In the genomic region with DNA sequence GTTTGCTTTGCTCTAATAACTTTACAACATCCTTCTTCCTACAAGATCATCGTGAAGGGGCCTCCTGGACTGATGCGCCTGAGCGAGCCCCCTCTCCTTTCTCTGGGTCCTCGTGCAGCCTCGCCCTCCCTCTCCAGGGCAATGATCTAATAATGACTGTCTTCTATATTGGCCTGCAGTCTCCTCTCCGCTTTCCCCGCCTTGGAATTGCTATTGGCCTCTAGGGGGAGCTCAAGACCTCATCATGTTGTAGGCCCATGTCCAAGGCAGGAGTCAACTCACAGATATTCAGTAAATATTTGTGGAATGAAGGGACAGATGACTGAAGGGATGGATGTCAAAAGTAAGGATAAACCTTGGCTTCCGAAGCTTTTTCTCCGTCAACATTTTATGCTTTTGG, we compare ENCODE assay signal across 8 cellular contexts.
A peak's percentile ranks its signal among the peaks of the same experiment; 100 is the strongest.
DNase-seq lines count a peak whose midpoint lies in the region; ATAC-seq, FAIRE-seq and TF ChIP-seq lines count a peak whose summit lies in the region.

No MANE protein-coding gene starts in this region.

- TF ChIP-seq CTCF in BJ (IDR thresholded peaks at IDR 0.05; ENCODE audit: insufficient read depth, low read depth, low read length) (peak; percentile 28), HEK293 (tag by site-specific recombination; IDR thresholded peaks at IDR 0.05) (no peak), astrocyte of the cerebellum (IDR thresholded peaks at IDR 0.05; ENCODE audit: low read depth, low read length, missing control alignments) (peak; percentile 73)

- no peak for ATAC-seq in HG03520 (IDR thresholded peaks at IDR 0.05; ENCODE audit: unreplicated experiment)

- H3K36me3 ChIP-seq in BJ (ENCODE audit: control insufficient read depth, insufficient read depth, low read length) = no peaks in the 10 kb centered on the region
- no peaks in the 10 kb centered on the region for H3K36me3 ChIP-seq in HEK293 (ENCODE audit: control insufficient read depth in 2 of 2, insufficient read depth in 1 of 2, low read length in 2 of 2)

- in situ Hi-C loops in astrocyte of the cerebellum (cut with HindIII; ENCODE audit: low sequenced_read_pairs) = no loop called here

- POLR2A ChIA-PET in BJ (lab: Charles Lee) (no interaction called here), HEK293 (lab: Yijun Ruan, JAX) (no interaction called here)

- H3K27me3 ChIP-seq in BJ (ENCODE audit: control insufficient read depth, insufficient read depth, low read length) = no peaks in the 10 kb centered on the region

- CTCF ChIA-PET in BJ (lab: Yijun Ruan, JAX) (no interaction called here), HEK293 (lab: Yijun Ruan, JAX) (interaction anchor here (0.6 to 1.3 kb wide), 7 partner anchors 20 to 1873 kb away, joined by 3 to 4 read pairs (median 4); no protein-coding TSS in a partner anchor)

- TF ChIP-seq POLR2A in GM12892 (IDR thresholded peaks at IDR 0.05; ENCODE audit: low read depth, low read length) = no peak

- H3K27ac ChIP-seq in HEK293 (ENCODE audit: extremely low read depth, low read depth, low read length) = no peak overlapping the region

- H3K9me3 ChIP-seq in HEK293 (ENCODE audit: control insufficient read depth, insufficient read depth, low read depth, low read length) = no peaks in the 10 kb centered on the region

- no peak for FAIRE-seq in GM12892 (lab: Jason Lieb, UNC)

- H3K4me1 ChIP-seq in HEK293 (ENCODE audit: control insufficient read depth, insufficient read depth, low read length) = no peaks in the 10 kb centered on the region

- DNase-seq in BJ (ENCODE audit: low read depth) (no peak), NCI-H460 (ENCODE audit: extremely low read depth, low read depth) (peak; percentile 79), astrocyte of the cerebellum (ENCODE audit: low read depth) (peak; percentile 35), inferior parietal cortex (ENCODE audit: extremely low spot score) (peak; percentile 75), superior temporal gyrus (ENCODE audit: extremely low spot score) (peak; percentile 80), GM12892 (ENCODE audit: insufficient read length) (no peak)

- H3K4me3 ChIP-seq in BJ (ENCODE audit: low read depth, low read length) (no peak overlapping the region), HEK293 (ENCODE audit: low read depth, low read length) (no peak overlapping the region), astrocyte of the cerebellum (ENCODE audit: low read depth, low read length) (no peak overlapping the region)

TF ChIP-seq in HEK293, 187 proteins besides CTCF, POLR2A, EP300 and RAD21:
- TF ChIP-seq ZNF654 (tag by site-specific recombination; IDR thresholded peaks at IDR 0.05; ENCODE audit: low read depth) (peak; percentile 32), ZNF776 (tag by site-specific recombination; IDR thresholded peaks at IDR 0.05; ENCODE audit: borderline replicate concordance) (no peak), RBAK (tag by site-specific recombination; IDR thresholded peaks at IDR 0.05) (no peak), ZNF2 (tag by site-specific recombination; IDR thresholded peaks at IDR 0.05) (no peak)
- TF ChIP-seq, protein P1, sequence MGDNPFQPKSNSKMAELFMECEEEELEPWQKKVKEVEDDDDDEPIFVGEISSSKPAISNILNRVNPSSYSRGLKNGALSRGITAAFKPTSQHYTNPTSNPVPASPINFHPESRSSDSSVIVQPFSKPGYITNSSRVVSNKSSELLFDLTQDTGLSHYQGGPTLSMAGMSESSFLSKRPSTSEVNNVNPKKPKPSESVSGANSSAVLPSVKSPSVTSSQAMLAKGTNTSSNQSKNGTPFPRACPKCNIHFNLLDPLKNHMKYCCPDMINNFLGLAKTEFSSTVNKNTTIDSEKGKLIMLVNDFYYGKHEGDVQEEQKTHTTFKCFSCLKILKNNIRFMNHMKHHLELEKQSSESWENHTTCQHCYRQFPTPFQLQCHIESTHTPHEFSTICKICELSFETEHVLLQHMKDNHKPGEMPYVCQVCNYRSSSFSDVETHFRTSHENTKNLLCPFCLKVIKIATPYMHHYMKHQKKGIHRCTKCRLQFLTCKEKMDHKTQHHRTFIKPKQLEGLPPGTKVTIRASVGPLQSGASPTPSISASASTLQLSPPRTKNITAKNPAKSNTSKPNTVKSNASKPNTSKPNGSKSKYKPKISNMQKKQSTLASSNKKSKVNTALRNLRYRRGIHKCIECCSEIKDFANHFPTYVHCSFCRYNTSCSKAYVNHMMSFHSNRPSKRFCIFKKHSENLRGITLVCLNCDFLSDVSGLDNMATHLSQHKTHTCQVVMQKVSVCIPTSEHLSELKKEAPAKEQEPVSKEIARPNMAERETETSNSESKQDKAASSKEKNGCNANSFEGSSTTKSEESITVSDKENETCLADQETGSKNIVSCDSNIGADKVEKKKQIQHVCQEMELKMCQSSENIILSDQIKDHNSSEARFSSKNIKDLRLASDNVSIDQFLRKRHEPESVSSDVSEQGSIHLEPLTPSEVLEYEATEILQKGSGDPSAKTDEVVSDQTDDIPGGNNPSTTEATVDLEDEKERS (tag by site-specific recombination; IDR thresholded peaks at IDR 0.05) = no peak

Comparison
In these comparisons a context has a peak if more than half of its experiments do, and no peak if none do; other contexts are left out.
1. DNase-seq: peak in NCI-H460 (single experiment), astrocyte of the cerebellum (single experiment), inferior parietal cortex (single experiment) and superior temporal gyrus (single experiment); none in BJ (single experiment) and GM12892 (single experiment).